In the genomic region with DNA sequence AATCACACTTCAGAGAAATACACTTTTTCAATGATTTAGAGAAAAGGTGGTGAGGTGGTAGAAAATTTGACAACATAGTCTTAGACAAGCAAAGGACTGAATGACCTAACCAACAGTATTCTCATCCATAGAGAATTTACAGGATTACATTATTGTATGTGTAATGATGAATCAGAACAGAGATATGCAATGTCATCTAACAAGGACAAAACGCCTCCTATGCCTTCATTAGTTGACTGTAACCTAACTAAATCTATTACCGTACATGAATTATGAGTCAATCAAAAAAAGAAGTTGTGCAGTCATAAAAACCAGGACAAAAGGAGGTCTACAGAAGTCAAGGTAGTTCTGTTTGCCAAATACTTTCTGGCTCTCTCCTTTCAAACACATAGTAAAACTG, we compare ENCODE assay signal across 1 cellular context.
TF ChIP-seq lines count a peak whose summit lies in the region.

No MANE protein-coding gene starts in this region.

TF ChIP-seq in IMR-90, 13 proteins besides CTCF, POLR2A, EP300 and RAD21 (continued from another document):
- TF ChIP-seq FOS (IDR thresholded peaks at IDR 0.05; ENCODE audit: low read depth, low read length) = peak; percentile 76
TF ChIP-seq in IMR-90: peak in this region for 4.
